In the genomic region with DNA sequence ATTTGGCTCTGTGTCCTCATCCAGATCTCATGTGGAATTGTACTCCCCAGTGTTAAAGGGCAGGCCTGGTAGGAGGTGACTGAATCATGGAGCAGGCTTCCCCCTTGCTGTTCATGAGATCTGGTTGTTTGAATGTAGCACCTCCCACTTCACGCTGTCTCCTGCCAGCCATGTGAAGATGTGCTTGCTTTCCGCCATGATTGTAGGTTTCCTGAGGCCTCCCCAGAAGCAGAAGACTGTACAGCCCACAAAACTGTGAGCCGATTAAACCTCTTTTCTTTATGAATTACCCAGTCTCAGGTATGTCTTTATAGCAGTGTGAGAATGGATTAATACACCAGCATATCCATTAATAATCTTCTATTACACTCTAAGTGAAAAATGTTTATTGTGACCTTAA, we compare ENCODE assay signal across 16 cellular contexts.
DNase-seq lines count a peak whose midpoint lies in the region; ATAC-seq, FAIRE-seq and TF ChIP-seq lines count a peak whose summit lies in the region.
"Had no signal": no experiment of that assay in that cellular context is flagged by ENCODE, and none has a peak within 500 bp of the region (broad histone marks: within the 10 kb centered on the region; RNA-seq: fewer than 3 reads in every experiment).

No MANE protein-coding gene starts in this region.

- TF ChIP-seq CTCF in natural killer cell (IDR thresholded peaks at IDR 0.05) (no peak), bronchial epithelial cell (IDR thresholded peaks at IDR 0.05; ENCODE audit: insufficient read depth, low read length, severe bottlenecking) (no peak), transverse colon (IDR thresholded peaks at IDR 0.05) (no peak)

- peak; percentile 23 for FAIRE-seq in bronchial epithelial cell (lab: Jason Lieb, UNC)

- 95 to 100% methylated on average over 2 to 3 of the region's 3 CpGs for WGBS in transverse colon (ENCODE audit: low coverage in 1 of 2), 2 donors

- H3K4me1 Mint-ChIP-seq in natural killer cell: peaks cover 3 to 5% of the 10 kb centered on the region in 2 donors
- peaks cover 0 to 6% of the 10 kb centered on the region in 2 donors for H3K4me1 Mint-ChIP-seq in natural killer cell treated with Interleukin-12 subunit alpha and Interleukin-12 subunit beta and Interleukin-15 and Interleukin-18, amount 100 ng/mL, for 72 hours (ENCODE audit: low read depth in 2 of 2)

- H3K4me1 ChIP-seq in transverse colon: no peaks in the 10 kb centered on the region
- H3K4me1 ChIP-seq: BLaER1 had no signal

- no peak overlapping the region for H3K27ac ChIP-seq in transverse colon
- H3K27ac ChIP-seq: BLaER1, HL-60 had no signal

- H3K9me3 ChIP-seq in transverse colon: no peaks in the 10 kb centered on the region

- intact Hi-C loops in natural killer cell (cut with micrococcal nuclease) (no loop called here), transverse colon (cut with DNase I; ENCODE audit: low total_unique reads) (no loop called here)

- H3K4me3 Mint-ChIP-seq in natural killer cell: no peak overlapping the region
- H3K4me3 Mint-ChIP-seq in natural killer cell treated with Interleukin-12 subunit alpha and Interleukin-12 subunit beta and Interleukin-15 and Interleukin-18, amount 100 ng/mL, for 72 hours: no peak overlapping the region
- H3K4me3 Mint-ChIP-seq: CD4-positive, CD25-positive, alpha-beta regulatory T cell had no signal

- H3K27me3 Mint-ChIP-seq in natural killer cell (ENCODE audit: low read depth in 2 of 2): no peaks in the 10 kb centered on the region
- H3K27me3 Mint-ChIP-seq in natural killer cell treated with Interleukin-12 subunit alpha and Interleukin-12 subunit beta and Interleukin-15 and Interleukin-18, amount 100 ng/mL, for 72 hours: no peaks in the 10 kb centered on the region
- H3K27me3 Mint-ChIP-seq: CD4-positive, CD25-positive, alpha-beta regulatory T cell had no signal

- no peaks in the 10 kb centered on the region for H3K9me3 Mint-ChIP-seq in natural killer cell
- H3K9me3 Mint-ChIP-seq in natural killer cell treated with Interleukin-12 subunit alpha and Interleukin-12 subunit beta and Interleukin-15 and Interleukin-18, amount 100 ng/mL, for 72 hours: peaks cover 3% of the 10 kb centered on the region

- in situ Hi-C loops in transverse colon (cut with MboI; ENCODE audit: low pct_ligation_motif_present in 1 of 4, low pct_unique_long_range_greater_than_20kb in 1 of 4, low sequenced_read_pairs in 3 of 4): no loop called here

- no peak for ATAC-seq in natural killer cell
- ATAC-seq in natural killer cell treated with Interleukin-12 subunit alpha and Interleukin-12 subunit beta and Interleukin-15 and Interleukin-18, amount 100 ng/mL, for 72 hours: no peak

- no peak for TF ChIP-seq EP300 in transverse colon (IDR thresholded peaks at IDR 0.05; ENCODE audit: low read depth)

- TF ChIP-seq POLR2A in transverse colon (IDR thresholded peaks at IDR 0.05): no peak

- peak overlapping the region; percentile 29 to 58 for H3K27ac Mint-ChIP-seq in natural killer cell
- no peak overlapping the region for H3K27ac Mint-ChIP-seq in natural killer cell treated with Interleukin-12 subunit alpha and Interleukin-12 subunit beta and Interleukin-15 and Interleukin-18, amount 100 ng/mL, for 72 hours

- H3K27me3 ChIP-seq in bronchial epithelial cell (ENCODE audit: control insufficient read depth, insufficient read depth, low read length) (no peaks in the 10 kb centered on the region), transverse colon (no peaks in the 10 kb centered on the region)
- H3K27me3 ChIP-seq: BLaER1 had no signal

- H3K36me3 ChIP-seq in bronchial epithelial cell (ENCODE audit: control insufficient read depth, insufficient read depth, low read length) (peaks cover 5% of the 10 kb centered on the region), transverse colon (peaks cover 0 to 47% (median 18%) of the 10 kb centered on the region in 4 donors)

- peaks cover 29% of the 10 kb centered on the region for H3K36me3 Mint-ChIP-seq in natural killer cell
- H3K36me3 Mint-ChIP-seq in natural killer cell treated with Interleukin-12 subunit alpha and Interleukin-12 subunit beta and Interleukin-15 and Interleukin-18, amount 100 ng/mL, for 72 hours: peaks cover 40% of the 10 kb centered on the region

- peak; percentile 2 for DNase-seq in DMS53 (lab: John Stamatoyannopoulos, UW)
- DNase-seq in DMS53 treated with DMSO at 0.1 percent for 48 hours (lab: John Stamatoyannopoulos, UW; ENCODE audit: unreplicated experiment): no peak
- DNase-seq in natural killer cell: no peak
- DNase-seq in natural killer cell treated with Interleukin-12 subunit alpha and Interleukin-12 subunit beta and Interleukin-15 and Interleukin-18, amount 100 ng/mL, for 72 hours (ENCODE audit: low spot score): no peak
- DNase-seq in bronchial epithelial cell (ENCODE audit: low read depth): no peak
- DNase-seq in inferior parietal cortex (ENCODE audit: extremely low spot score): no peak
- no peak for DNase-seq in activated CD8-positive, alpha-beta memory T cell treated with anti-CD3 and anti-CD28 coated beads, Interleukin-2, amount 50 U/mL, for 48 hours
- DNase-seq in transverse colon: no peak
- DNase-seq: 8988T; AML-193; Calu3; CD4-positive, CD25-positive, alpha-beta regulatory T cell; DMS153; HCEC 1CT had no signal

- H3K4me3 ChIP-seq in bronchial epithelial cell (ENCODE audit: low read depth, low read length) (no peak overlapping the region), transverse colon (no peak overlapping the region)
- H3K4me3 ChIP-seq: BLaER1 had no signal

Comparison
In these comparisons a context has a peak if more than half of its experiments do, and no peak if none do; other contexts are left out.
1. H3K27ac Mint-ChIP-seq: peak in natural killer cell (2 of 2); none in natural killer cell treated with Interleukin-12 subunit alpha and Interleukin-12 subunit beta and Interleukin-15 and Interleukin-18, amount 100 ng/mL, for 72 hours (0 of 2).